Comparison of ENCODE assay signal across 7 cellular contexts in the genomic region with DNA sequence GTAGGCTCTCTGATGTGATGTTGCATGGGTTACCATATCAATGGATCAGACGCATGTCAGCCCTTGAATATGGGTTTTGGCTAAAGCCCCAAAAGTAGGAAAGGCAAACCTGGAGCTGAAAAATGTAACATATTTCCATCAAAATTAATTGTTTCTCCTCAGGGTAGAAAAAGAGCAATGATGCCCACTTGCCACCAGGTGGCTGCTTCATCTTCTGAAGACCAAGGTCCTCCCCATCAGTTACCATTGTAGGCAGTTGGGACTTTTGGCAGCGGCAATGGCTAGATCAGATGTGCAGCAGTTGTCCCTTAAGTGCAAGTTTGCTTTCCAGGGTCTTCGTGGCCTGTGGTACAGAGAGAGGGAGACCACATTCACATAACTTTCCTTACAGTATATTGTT.
A peak's percentile ranks its signal among the peaks of the same experiment; 100 is the strongest.
DNase-seq lines count a peak whose midpoint lies in the region; ATAC-seq and TF ChIP-seq lines count a peak whose summit lies in the region.

No MANE protein-coding gene starts in this region.

- TF ChIP-seq CTCF in fibroblast of villous mesenchyme (IDR thresholded peaks at IDR 0.05; ENCODE audit: insufficient read depth, low read depth, low read length) = peak; percentile 69

- ATAC-seq in GM19328 (IDR thresholded peaks at IDR 0.05; ENCODE audit: unreplicated experiment) = peak; percentile 50
- ATAC-seq in HG03196 (IDR thresholded peaks at IDR 0.05; ENCODE audit: unreplicated experiment) = peak; percentile 81

- H3K4me3 ChIP-seq in fibroblast of villous mesenchyme (ENCODE audit: low read depth, low read length) = no peak overlapping the region

- DNase-seq in ELF-1 (ENCODE audit: low read depth, low spot score) (peak; percentile 12), SHP77 treated with DMSO at 0.1 percent for 48 hours (lab: John Stamatoyannopoulos, UW) (peak; percentile 8), fibroblast of villous mesenchyme (ENCODE audit: low read depth) (peak; percentile 38), NCI-H1048 (lab: John Stamatoyannopoulos, UW) (no peak), NCI-H345 treated with DMSO at 0.1 percent for 48 hours (lab: John Stamatoyannopoulos, UW; ENCODE audit: unreplicated experiment) (no peak)

Comparison
In these comparisons a context has a peak if more than half of its experiments do, and no peak if none do; other contexts are left out.
1. DNase-seq: peak in ELF-1 (single experiment), SHP77 treated with DMSO at 0.1 percent for 48 hours (single experiment) and fibroblast of villous mesenchyme (single experiment); none in NCI-H1048 (single experiment) and NCI-H345 treated with DMSO at 0.1 percent for 48 hours (single experiment).